Comparison of ENCODE assay signal across 1 cellular context in genomic region chr1:58986996-58987767, GRCh38.
TF ChIP-seq lines count a peak whose summit lies in the region.

No MANE protein-coding gene starts in this region.

TF ChIP-seq in IMR-90, 13 proteins besides CTCF, POLR2A, EP300 and RAD21 (continued from another document):
- no peak for TF ChIP-seq BHLHE40 (IDR thresholded peaks at IDR 0.05; ENCODE audit: low read depth, low read length)
- TF ChIP-seq MAZ (IDR thresholded peaks at IDR 0.05; ENCODE audit: borderline replicate concordance, low read depth, low read length): no peak
- TF ChIP-seq RFX5 (IDR thresholded peaks at IDR 0.05; ENCODE audit: low read depth, low read length): no peak
- TF ChIP-seq NFE2L2 (IDR thresholded peaks at IDR 0.05; ENCODE audit: low read depth, low read length): no peak
- TF ChIP-seq CHD1 (IDR thresholded peaks at IDR 0.05; ENCODE audit: low read depth, low read length): no peak
- TF ChIP-seq ELK1 (IDR thresholded peaks at IDR 0.05; ENCODE audit: borderline replicate concordance, low read depth, low read length): no peak
- TF ChIP-seq USF2 (IDR thresholded peaks at IDR 0.05; ENCODE audit: low read depth, low read length): no peak
TF ChIP-seq in IMR-90: peak in this region for 0.
